Comparison of ENCODE assay signal across 13 cellular contexts in genomic region chr2:69934614-69934908, GRCh38. TPM values are rescaled to one million over a fixed set of nuclear protein-coding genes. Genes with fewer than 3 reads are reported as not detected.
DNase-seq lines count a peak whose midpoint lies in the region; FAIRE-seq and TF ChIP-seq lines count a peak whose summit lies in the region.
"Had no signal": no experiment of that assay in that cellular context is flagged by ENCODE, and none has a peak within 500 bp of the region (broad histone marks: within the 10 kb centered on the region; RNA-seq: fewer than 3 reads in every experiment).

No MANE protein-coding gene starts in this region.

- no peak overlapping the region for H2AFZ ChIP-seq in keratinocyte (ENCODE audit: control insufficient read depth, low read length)

- H3K4me1 ChIP-seq in keratinocyte (ENCODE audit: control insufficient read depth, extremely low read depth, insufficient read depth, low read length) (peaks cover 29% of the 10 kb centered on the region), tibial artery (peaks cover 0 to 38% (median 22%) of the 10 kb centered on the region in 4 donors)

- peak overlapping the region; percentile 84 for H3K27ac ChIP-seq in keratinocyte (ENCODE audit: control insufficient read depth, insufficient read depth, low read length)
- peak overlapping the region; percentile 18 to 66 for H3K27ac ChIP-seq in tibial artery
- H3K27ac ChIP-seq: SK-N-MC, WERI-Rb-1 had no signal

- H4K20me1 ChIP-seq in keratinocyte (ENCODE audit: control insufficient read depth, extremely low read depth, insufficient read depth, low read length), result no peaks in the 10 kb centered on the region

- dilution Hi-C loops in keratinocyte (cut with MboI; ENCODE audit: extremely low pct_ligation_motif_present, low sequenced_read_pairs), result loop anchor here (10.0 kb wide), 1 partner anchor 130 kb away; no protein-coding TSS in a partner anchor

- CTCF ChIA-PET in activated naive CD4-positive, alpha-beta T cell treated with anti-CD3 and anti-CD28 coated beads, Interleukin-2, amount 10 ng/mL, durations not matched to agents 7 days and 5 days (lab: Charles Lee), result interaction anchor here (0.5 to 1.2 kb wide), 3 partner anchors 10 to 135 kb away, joined by 3 read pairs; no protein-coding TSS in a partner anchor

- no peaks in the 10 kb centered on the region for H3K27me3 ChIP-seq in keratinocyte (ENCODE audit: control insufficient read depth, extremely low read depth, insufficient read depth, low read length)
- H3K27me3 ChIP-seq in tibial artery, result no peaks in the 10 kb centered on the region

- no peaks in the 10 kb centered on the region for H3K79me2 ChIP-seq in keratinocyte (ENCODE audit: control insufficient read depth, insufficient read depth, low read length)

- H3K4me2 ChIP-seq in keratinocyte (ENCODE audit: control insufficient read depth, extremely low read depth, insufficient read depth, low read depth, low read length), result peak overlapping the region; percentile 79

- H3K9me3 Mint-ChIP-seq in activated naive CD4-positive, alpha-beta T cell treated with anti-CD3 and anti-CD28 coated beads, Interleukin-2, amount 50 U/mL, for 24 hours, result no peaks in the 10 kb centered on the region
- no peaks in the 10 kb centered on the region for H3K9me3 Mint-ChIP-seq in activated naive CD4-positive, alpha-beta T cell treated with anti-CD3 and anti-CD28 coated beads, Interleukin-2, amount 10 ng/mL, durations not matched to agents 7 days and 5 days
- H3K9me3 Mint-ChIP-seq in activated naive CD8-positive, alpha-beta T cell (ENCODE audit: low read depth), result no peaks in the 10 kb centered on the region

- peaks cover 19 to 39% of the 10 kb centered on the region in 2 experiments for H3K36me3 ChIP-seq in keratinocyte (ENCODE audit: control insufficient read depth in 2 of 2, extremely low read depth in 1 of 2, insufficient read depth in 2 of 2, low read length in 2 of 2)
- H3K36me3 ChIP-seq in tibial artery, result peaks cover 42 to 45% (median 43%) of the 10 kb centered on the region in 3 donors

- peaks cover 40% of the 10 kb centered on the region for H3K4me1 Mint-ChIP-seq in activated naive CD4-positive, alpha-beta T cell treated with anti-CD3 and anti-CD28 coated beads, Interleukin-2, amount 50 U/mL, for 24 hours
- peaks cover 24% of the 10 kb centered on the region for H3K4me1 Mint-ChIP-seq in activated naive CD4-positive, alpha-beta T cell treated with anti-CD3 and anti-CD28 coated beads, Interleukin-2, amount 10 ng/mL, durations not matched to agents 7 days and 5 days
- peaks cover 29% of the 10 kb centered on the region for H3K4me1 Mint-ChIP-seq in activated naive CD8-positive, alpha-beta T cell (ENCODE audit: low read depth)

- H3K9me3 ChIP-seq in keratinocyte (ENCODE audit: control insufficient read depth, low read depth, low read length) (no peaks in the 10 kb centered on the region), tibial artery (no peaks in the 10 kb centered on the region)
- H3K9me3 ChIP-seq: left ventricle myocardium inferior had no signal

- no peaks in the 10 kb centered on the region for H3K9me1 ChIP-seq in keratinocyte (ENCODE audit: control insufficient read depth, extremely low read depth, insufficient read depth, low read length)

- intact Hi-C loops in tibial artery (cut with DNase I; ENCODE audit: low total_unique reads), result loop anchor here (5.0 kb wide), 1 partner anchor 133 kb away; no protein-coding TSS in a partner anchor

- peak overlapping the region; percentile 49 for H3K9ac ChIP-seq in keratinocyte (ENCODE audit: control insufficient read depth, extremely low read depth, insufficient read depth, low read length)

- H3K27ac Mint-ChIP-seq in activated naive CD4-positive, alpha-beta T cell treated with anti-CD3 and anti-CD28 coated beads, Interleukin-2, amount 50 U/mL, for 24 hours, result peak overlapping the region; percentile 21
- H3K27ac Mint-ChIP-seq in activated naive CD4-positive, alpha-beta T cell treated with anti-CD3 and anti-CD28 coated beads, Interleukin-2, amount 10 ng/mL, durations not matched to agents 7 days and 5 days, result no peak overlapping the region
- peak overlapping the region; percentile 28 for H3K27ac Mint-ChIP-seq in activated naive CD8-positive, alpha-beta T cell

- FAIRE-seq in keratinocyte (lab: Jason Lieb, UNC), result no peak

- H3K4me3 Mint-ChIP-seq in activated naive CD4-positive, alpha-beta T cell treated with anti-CD3 and anti-CD28 coated beads, Interleukin-2, amount 50 U/mL, for 24 hours, result no peak overlapping the region
- no peak overlapping the region for H3K4me3 Mint-ChIP-seq in activated naive CD4-positive, alpha-beta T cell treated with anti-CD3 and anti-CD28 coated beads, Interleukin-2, amount 10 ng/mL, durations not matched to agents 7 days and 5 days
- no peak overlapping the region for H3K4me3 Mint-ChIP-seq in activated naive CD8-positive, alpha-beta T cell

- no peak for DNase-seq in activated naive CD4-positive, alpha-beta T cell treated with anti-CD3 and anti-CD28 coated beads, Interleukin-2, amount 10 ng/mL, durations not matched to agents 7 days and 5 days
- DNase-seq in keratinocyte (ENCODE audit: low read depth, low spot score), result no peak
- DNase-seq in tibial artery, result no peak
- no peak for DNase-seq in NCI-H2196 treated with DMSO at 0.1 percent for 48 hours (lab: John Stamatoyannopoulos, UW; ENCODE audit: unreplicated experiment)
- DNase-seq in NCI-H69 (lab: John Stamatoyannopoulos, UW), result no peak
- DNase-seq in COLO668 (lab: John Stamatoyannopoulos, UW; ENCODE audit: unreplicated experiment), result no peak
- DNase-seq: left ventricle myocardium inferior; NCI-H2171; stimulated activated naive CD4-positive, alpha-beta T cell; WERI-Rb-1 had no signal

- H3K4me3 ChIP-seq in keratinocyte (ENCODE audit: control insufficient read depth in 2 of 3, extremely low read depth in 1 of 3, insufficient read depth in 2 of 3, low read depth in 1 of 3, low read length in 3 of 3) (peak overlapping the region in 1 of 3 experiments; percentile 16), tibial artery (no peak overlapping the region)
- H3K4me3 ChIP-seq: left ventricle myocardium inferior, SK-N-MC had no signal

- peaks cover 23% of the 10 kb centered on the region for H3K36me3 Mint-ChIP-seq in activated naive CD4-positive, alpha-beta T cell treated with anti-CD3 and anti-CD28 coated beads, Interleukin-2, amount 50 U/mL, for 24 hours
- H3K36me3 Mint-ChIP-seq in activated naive CD4-positive, alpha-beta T cell treated with anti-CD3 and anti-CD28 coated beads, Interleukin-2, amount 10 ng/mL, durations not matched to agents 7 days and 5 days, result peaks cover 65% of the 10 kb centered on the region
- peaks cover 17% of the 10 kb centered on the region for H3K36me3 Mint-ChIP-seq in activated naive CD8-positive, alpha-beta T cell

- H3K27me3 Mint-ChIP-seq in activated naive CD4-positive, alpha-beta T cell treated with anti-CD3 and anti-CD28 coated beads, Interleukin-2, amount 50 U/mL, for 24 hours, result no peaks in the 10 kb centered on the region
- H3K27me3 Mint-ChIP-seq in activated naive CD4-positive, alpha-beta T cell treated with anti-CD3 and anti-CD28 coated beads, Interleukin-2, amount 10 ng/mL, durations not matched to agents 7 days and 5 days, result no peaks in the 10 kb centered on the region
- no peaks in the 10 kb centered on the region for H3K27me3 Mint-ChIP-seq in activated naive CD8-positive, alpha-beta T cell

- no peak for TF ChIP-seq CTCF in keratinocyte (optimal IDR thresholded peaks at IDR 0.05 in 1 of 3, IDR thresholded peaks at IDR 0.05 in 1 of 3, conservative IDR thresholded peaks at IDR 0.05 in 1 of 3; ENCODE audit: extremely low read depth in 1 of 3, insufficient read depth in 2 of 3, low read length in 3 of 3)
- TF ChIP-seq CTCF in tibial artery (IDR thresholded peaks at IDR 0.05), result no peak

RNA-seq across cellular contexts. Expression of gene MXD1, which starts 19.7 kb away (rescaled TPM):
- polyA plus RNA-seq in keratinocyte, result 7.8 to 15.9 TPM (median 14.6 TPM) in 3 replicates
- polyA plus RNA-seq in keratinocyte (2011; ENCODE audit: low read depth), result 93.2 TPM
- 5.9 and 11.0 TPM in 2 replicates for polyA plus RNA-seq in keratinocyte (2011; cell fraction: cytosol; rRNA removed)
- 24.3 and 31.4 TPM in 2 replicates for polyA plus RNA-seq in keratinocyte (2011; cell fraction: nucleus; rRNA removed)
- polyA plus RNA-seq in keratinocyte (2012; ENCODE audit: low replicate concordance), result 4.0 and 29.3 TPM in 2 replicates
- 12.2 to 18.0 TPM (median 13.0 TPM) in 3 replicates for polyA minus RNA-seq in keratinocyte
- 7.7 TPM for polyA minus RNA-seq in keratinocyte (2011; cell fraction: cytosol; rRNA and poly(A)+ RNA removed)
- 14.7 and 20.2 TPM in 2 replicates for polyA minus RNA-seq in keratinocyte (2011; cell fraction: nucleus; rRNA and poly(A)+ RNA removed)

RNA-seq across cellular contexts. Expression of gene ASPRV1, which starts 26.9 kb away (rescaled TPM):
- 0.44 to 3.4 TPM (median 1.5 TPM) in 3 replicates for polyA plus RNA-seq in keratinocyte
- 61.1 TPM for polyA plus RNA-seq in keratinocyte (2011; ENCODE audit: low read depth)
- 0.47 and 0.81 TPM in 2 replicates for polyA plus RNA-seq in keratinocyte (2011; cell fraction: cytosol; rRNA removed)
- 0.92 and 3.1 TPM in 2 replicates for polyA plus RNA-seq in keratinocyte (2011; cell fraction: nucleus; rRNA removed)
- polyA plus RNA-seq in keratinocyte (2012; ENCODE audit: low replicate concordance), result 3.2 and 228 TPM in 2 replicates
- 0.86 to 3.5 TPM (median 1.7 TPM) in 3 replicates for polyA minus RNA-seq in keratinocyte
- 0.96 TPM for polyA minus RNA-seq in keratinocyte (2011; cell fraction: cytosol; rRNA and poly(A)+ RNA removed)
- polyA minus RNA-seq in keratinocyte (2011; cell fraction: nucleus; rRNA and poly(A)+ RNA removed), result 3.3 and 6.2 TPM in 2 replicates

RNA-seq across cellular contexts. Expression of gene SNRNP27, which starts 40.8 kb away (rescaled TPM):
- polyA plus RNA-seq in keratinocyte, result 21.5 to 41.1 TPM (median 35.7 TPM) in 3 replicates
- 31.7 TPM for polyA plus RNA-seq in keratinocyte (2011; ENCODE audit: low read depth)
- 29.9 and 36.6 TPM in 2 replicates for polyA plus RNA-seq in keratinocyte (2011; cell fraction: cytosol; rRNA removed)
- 25.0 and 32.2 TPM in 2 replicates for polyA plus RNA-seq in keratinocyte (2011; cell fraction: nucleus; rRNA removed)
- polyA plus RNA-seq in keratinocyte (2012; ENCODE audit: low replicate concordance), result 27.2 and 37.6 TPM in 2 replicates
- 2.6 to 5.7 TPM (median 3.3 TPM) in 3 replicates for polyA minus RNA-seq in keratinocyte
- polyA minus RNA-seq in keratinocyte (2011; cell fraction: cytosol; rRNA and poly(A)+ RNA removed), result 18.0 TPM
- 4.3 and 10.0 TPM in 2 replicates for polyA minus RNA-seq in keratinocyte (2011; cell fraction: nucleus; rRNA and poly(A)+ RNA removed)
